Comparison of ENCODE assay signal across 1 cellular context in the genomic region with DNA sequence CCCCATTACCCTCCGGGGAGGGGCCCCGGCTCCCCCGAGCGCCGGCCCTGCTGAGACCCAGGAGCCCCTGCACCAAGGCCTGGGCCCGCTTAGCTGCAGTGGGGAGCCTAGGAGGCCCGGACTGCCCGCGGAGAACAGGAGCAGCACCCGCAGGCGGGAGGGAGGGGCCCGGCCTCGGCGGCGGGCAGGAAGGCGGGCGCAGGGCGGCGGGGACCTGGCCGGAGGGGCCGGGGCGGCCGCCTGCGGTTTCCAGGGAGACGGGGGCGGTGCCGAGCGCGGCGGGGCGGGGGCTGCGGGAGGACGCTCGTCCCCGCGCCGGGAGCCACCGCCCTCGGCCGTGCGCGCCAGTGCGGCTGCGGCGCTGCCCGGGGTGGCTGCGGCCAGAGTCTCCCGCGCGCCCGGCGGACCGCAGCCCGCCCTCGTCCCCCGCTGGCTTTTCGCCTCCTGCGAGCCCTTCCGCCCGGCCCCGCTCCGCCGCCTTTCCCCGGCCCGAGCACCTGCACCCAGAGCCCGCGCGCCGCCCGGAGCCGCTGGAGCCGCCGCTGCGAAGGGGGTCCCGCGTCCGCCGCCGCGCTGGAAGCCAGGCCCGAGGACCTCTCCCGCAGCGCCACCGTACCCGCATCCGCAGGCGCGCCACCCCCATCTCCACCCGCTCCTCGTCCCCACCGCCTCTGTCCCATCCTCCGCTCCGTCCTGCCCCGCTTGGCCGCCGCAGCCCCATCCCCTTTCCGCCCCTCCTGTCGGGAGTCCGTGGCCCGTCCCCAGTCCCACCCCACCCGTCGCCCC.
A peak's percentile ranks its signal among the peaks of the same experiment; 100 is the strongest.
TF ChIP-seq lines count a peak whose summit lies in the region.

No MANE protein-coding gene starts in this region.

TF ChIP-seq in HEK293, 187 proteins besides CTCF, POLR2A, EP300 and RAD21 (continued from another document):
- TF ChIP-seq, protein P1, sequence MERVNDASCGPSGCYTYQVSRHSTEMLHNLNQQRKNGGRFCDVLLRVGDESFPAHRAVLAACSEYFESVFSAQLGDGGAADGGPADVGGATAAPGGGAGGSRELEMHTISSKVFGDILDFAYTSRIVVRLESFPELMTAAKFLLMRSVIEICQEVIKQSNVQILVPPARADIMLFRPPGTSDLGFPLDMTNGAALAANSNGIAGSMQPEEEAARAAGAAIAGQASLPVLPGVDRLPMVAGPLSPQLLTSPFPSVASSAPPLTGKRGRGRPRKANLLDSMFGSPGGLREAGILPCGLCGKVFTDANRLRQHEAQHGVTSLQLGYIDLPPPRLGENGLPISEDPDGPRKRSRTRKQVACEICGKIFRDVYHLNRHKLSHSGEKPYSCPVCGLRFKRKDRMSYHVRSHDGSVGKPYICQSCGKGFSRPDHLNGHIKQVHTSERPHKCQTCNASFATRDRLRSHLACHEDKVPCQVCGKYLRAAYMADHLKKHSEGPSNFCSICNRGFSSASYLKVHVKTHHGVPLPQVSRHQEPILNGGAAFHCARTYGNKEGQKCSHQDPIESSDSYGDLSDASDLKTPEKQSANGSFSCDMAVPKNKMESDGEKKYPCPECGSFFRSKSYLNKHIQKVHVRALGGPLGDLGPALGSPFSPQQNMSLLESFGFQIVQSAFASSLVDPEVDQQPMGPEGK (tag by site-specific recombination; IDR thresholded peaks at IDR 0.05): peak; percentile 25; the same call in 1 of the 2 replicates
- TF ChIP-seq, protein P2, sequence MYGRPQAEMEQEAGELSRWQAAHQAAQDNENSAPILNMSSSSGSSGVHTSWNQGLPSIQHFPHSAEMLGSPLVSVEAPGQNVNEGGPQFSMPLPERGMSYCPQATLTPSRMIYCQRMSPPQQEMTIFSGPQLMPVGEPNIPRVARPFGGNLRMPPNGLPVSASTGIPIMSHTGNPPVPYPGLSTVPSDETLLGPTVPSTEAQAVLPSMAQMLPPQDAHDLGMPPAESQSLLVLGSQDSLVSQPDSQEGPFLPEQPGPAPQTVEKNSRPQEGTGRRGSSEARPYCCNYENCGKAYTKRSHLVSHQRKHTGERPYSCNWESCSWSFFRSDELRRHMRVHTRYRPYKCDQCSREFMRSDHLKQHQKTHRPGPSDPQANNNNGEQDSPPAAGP (tag by site-specific recombination; IDR thresholded peaks at IDR 0.05): no peak
- TF ChIP-seq GLIS2 (tag by site-specific recombination; IDR thresholded peaks at IDR 0.05) (peak; percentile 55), ZBTB21 (tag by site-specific recombination; IDR thresholded peaks at IDR 0.05) (no peak), KLF1 (tag by site-specific recombination; IDR thresholded peaks at IDR 0.05) (peak; percentile 31; the same call in 1 of the 2 replicates), ZNF114 (tag by site-specific recombination; IDR thresholded peaks at IDR 0.05) (no peak), ZNF223 (tag by site-specific recombination; IDR thresholded peaks at IDR 0.05) (no peak), ZNF830 (tag by site-specific recombination; IDR thresholded peaks at IDR 0.05; ENCODE audit: low read depth) (no peak), ZFP3 (tag by site-specific recombination; IDR thresholded peaks at IDR 0.05; ENCODE audit: low read depth) (no peak), ZNF510 (tag by site-specific recombination; IDR thresholded peaks at IDR 0.05; ENCODE audit: insufficient replicate concordance) (no peak), ZNF629 (tag by site-specific recombination; IDR thresholded peaks at IDR 0.05) (no peak), KLF9 (tag by site-specific recombination; IDR thresholded peaks at IDR 0.05; ENCODE audit: low read depth) (no peak; the same call in 1 of the 2 replicates), GLI2 (tag by site-specific recombination; IDR thresholded peaks at IDR 0.05; ENCODE audit: borderline replicate concordance, low read depth) (no peak), ZIC2 (tag by site-specific recombination; IDR thresholded peaks at IDR 0.05) (peak; percentile 69), SP3 (tag by site-specific recombination; IDR thresholded peaks at IDR 0.05) (0 out of 2 replicates have a peak, but pooled peaks have one; percentile 11), ZNF416 (tag by site-specific recombination; IDR thresholded peaks at IDR 0.05) (no peak), SALL2 (tag by site-specific recombination; IDR thresholded peaks at IDR 0.05; ENCODE audit: borderline replicate concordance) (no peak), ZBTB20 (tag by site-specific recombination; IDR thresholded peaks at IDR 0.05) (no peak), ZNF561 (tag by site-specific recombination; IDR thresholded peaks at IDR 0.05; ENCODE audit: borderline replicate concordance) (no peak), ZNF707 (tag by site-specific recombination; IDR thresholded peaks at IDR 0.05) (no peak), SP2 (tag by site-specific recombination; IDR thresholded peaks at IDR 0.05) (peak; percentile 37), ZNF274 (IDR thresholded peaks at IDR 0.05; ENCODE audit: low read length) (no peak), ZNF274 (tag by site-specific recombination; IDR thresholded peaks at IDR 0.05; ENCODE audit: borderline replicate concordance) (no peak)
